21 cellular contexts compared by ENCODE assay signal in genomic region chr17:58936295-58936694, GRCh38.
DNase-seq lines count a peak whose midpoint lies in the region; ATAC-seq and TF ChIP-seq lines count a peak whose summit lies in the region.
"Had no signal": no experiment of that assay in that cellular context is flagged by ENCODE, and none has a peak within 500 bp of the region (broad histone marks: within the 10 kb centered on the region; RNA-seq: fewer than 3 reads in every experiment).

No MANE protein-coding gene starts in this region.

- no peaks in the 10 kb centered on the region for H3K9me3 Mint-ChIP-seq in activated CD8-positive, alpha-beta memory T cell treated with anti-CD3 and anti-CD28 coated beads, Interleukin-2, amount 10 ng/mL, durations not matched to agents 7 days and 5 days (ENCODE audit: low read depth)
- no peaks in the 10 kb centered on the region for H3K9me3 Mint-ChIP-seq in CD8-positive, alpha-beta memory T cell
- H3K9me3 Mint-ChIP-seq: CD4-positive, CD25-positive, alpha-beta regulatory T cell; CD8-positive, alpha-beta T cell had no signal

- H3K4me1 Mint-ChIP-seq in activated CD8-positive, alpha-beta memory T cell treated with anti-CD3 and anti-CD28 coated beads, Interleukin-2, amount 10 ng/mL, durations not matched to agents 7 days and 5 days = no peaks in the 10 kb centered on the region
- no peaks in the 10 kb centered on the region for H3K4me1 Mint-ChIP-seq in CD8-positive, alpha-beta memory T cell
- H3K4me1 Mint-ChIP-seq: B cell; CD4-positive, CD25-positive, alpha-beta regulatory T cell had no signal

- intact Hi-C loops in A673 (cut with micrococcal nuclease; ENCODE audit: unreplicated experiment) = no loop called here

- H3K27me3 ChIP-seq in A673 (replicated peaks; ENCODE audit: insufficient read depth, low read depth, low read length, poor library complexity) = no peaks in the 10 kb centered on the region
- no peaks in the 10 kb centered on the region for H3K27me3 ChIP-seq in CD8-positive, alpha-beta memory T cell (ENCODE audit: insufficient read depth, low read length, poor library complexity, severe bottlenecking)
- H3K27me3 ChIP-seq: BLaER1 had no signal

- no peak overlapping the region for H3K4me3 ChIP-seq in A673 (ENCODE audit: low read depth, low read length, poor library complexity, severe bottlenecking)
- no peak overlapping the region for H3K4me3 ChIP-seq in CD8-positive, alpha-beta memory T cell (ENCODE audit: low read length)
- H3K4me3 ChIP-seq: A549, BLaER1, GM12878, HAP-1 had no signal

- no peaks in the 10 kb centered on the region for H3K9me3 ChIP-seq in A673 (ENCODE audit: low read depth, low read length, poor library complexity, severe bottlenecking)
- H3K9me3 ChIP-seq in CD8-positive, alpha-beta memory T cell (ENCODE audit: low read length) = no peaks in the 10 kb centered on the region
- H3K9me3 ChIP-seq: A549, BLaER1, HAP-1 had no signal

- ATAC-seq in GM18870 (IDR thresholded peaks at IDR 0.05; ENCODE audit: unreplicated experiment) = no peak
- no peak for ATAC-seq in activated CD8-positive, alpha-beta memory T cell treated with anti-CD3 and anti-CD28 coated beads, Interleukin-2, amount 10 ng/mL, durations not matched to agents 7 days and 5 days
- ATAC-seq: A549; CD8-positive, alpha-beta T cell; GM12878 had no signal

- CTCF ChIA-PET in A673 (lab: Charles Lee) = no interaction called here
- CTCF ChIA-PET in activated CD8-positive, alpha-beta memory T cell treated with anti-CD3 and anti-CD28 coated beads, Interleukin-2, amount 10 ng/mL, durations not matched to agents 7 days and 5 days (lab: Charles Lee) = no interaction called here
- CTCF ChIA-PET in CD8-positive, alpha-beta memory T cell (lab: Charles Lee) = no interaction called here

- DNase-seq in A673 (ENCODE audit: low spot score) (peak; percentile 57), NCI-H69 (lab: John Stamatoyannopoulos, UW) (peak; percentile 25), caudate nucleus (lab: John Stamatoyannopoulos, UW) (peak in 37 of 61 donors; percentile 1 to 89 (median 21)), putamen (ENCODE audit: low spot score) (peak; percentile 80)
- no peak for DNase-seq in activated CD8-positive, alpha-beta memory T cell treated with anti-CD3 and anti-CD28 coated beads, Interleukin-2, amount 10 ng/mL, durations not matched to agents 7 days and 5 days
- no peak for DNase-seq in CD8-positive, alpha-beta memory T cell
- DNase-seq: 8988T; CD4-positive, CD25-positive, alpha-beta regulatory T cell; CD8-positive, alpha-beta T cell; DMS 273 treated with DMSO at 0.1 percent for 48 hours; DMS79; EL; GDM1; GOT3 had no signal

- peaks cover 7% of the 10 kb centered on the region for H3K27me3 Mint-ChIP-seq in activated CD8-positive, alpha-beta memory T cell treated with anti-CD3 and anti-CD28 coated beads, Interleukin-2, amount 10 ng/mL, durations not matched to agents 7 days and 5 days
- peaks cover 3 to 11% of the 10 kb centered on the region in 2 donors for H3K27me3 Mint-ChIP-seq in CD8-positive, alpha-beta memory T cell
- H3K27me3 Mint-ChIP-seq: B cell had no signal

- no peak overlapping the region for H3K27ac Mint-ChIP-seq in activated CD8-positive, alpha-beta memory T cell treated with anti-CD3 and anti-CD28 coated beads, Interleukin-2, amount 10 ng/mL, durations not matched to agents 7 days and 5 days
- H3K27ac Mint-ChIP-seq in CD8-positive, alpha-beta memory T cell = no peak overlapping the region
- H3K27ac Mint-ChIP-seq: B cell; CD4-positive, CD25-positive, alpha-beta regulatory T cell; CD8-positive, alpha-beta T cell had no signal

- H3K36me3 Mint-ChIP-seq in activated CD8-positive, alpha-beta memory T cell treated with anti-CD3 and anti-CD28 coated beads, Interleukin-2, amount 10 ng/mL, durations not matched to agents 7 days and 5 days = no peaks in the 10 kb centered on the region
- no peaks in the 10 kb centered on the region for H3K36me3 Mint-ChIP-seq in CD8-positive, alpha-beta memory T cell
- H3K36me3 Mint-ChIP-seq: CD4-positive, CD25-positive, alpha-beta regulatory T cell; CD8-positive, alpha-beta T cell had no signal

- no TSS peak for BruUV-seq in A673 (replicated peaks; lab: Mats Ljungman, UMichigan)

- H3K36me3 ChIP-seq in A673 (ENCODE audit: insufficient read depth, low read length, poor library complexity, severe bottlenecking) = no peaks in the 10 kb centered on the region
- no peaks in the 10 kb centered on the region for H3K36me3 ChIP-seq in CD8-positive, alpha-beta memory T cell (ENCODE audit: insufficient read depth, low read length)
- H3K36me3 ChIP-seq: BLaER1, HAP-1 had no signal

- no peak overlapping the region for H3K27ac ChIP-seq in A673 (ENCODE audit: low read depth, low read length, poor library complexity, severe bottlenecking)
- no peak overlapping the region for H3K27ac ChIP-seq in caudate nucleus (ENCODE audit: low read depth, low read length)
- no peak overlapping the region for H3K27ac ChIP-seq in CD8-positive, alpha-beta memory T cell (ENCODE audit: low read depth, low read length)
- H3K27ac ChIP-seq: A549, BLaER1, C4-2B had no signal

- peaks cover 7% of the 10 kb centered on the region for H3K4me1 ChIP-seq in A673 (ENCODE audit: insufficient read depth, low read length, poor library complexity, severe bottlenecking)
- H3K4me1 ChIP-seq in CD8-positive, alpha-beta memory T cell (ENCODE audit: insufficient read depth, low read length) = no peaks in the 10 kb centered on the region
- H3K4me1 ChIP-seq: A549, BLaER1, HAP-1 had no signal

- POLR2A ChIA-PET in A673 (lab: Charles Lee; ENCODE audit: low non-redundant PET) = no interaction called here
- POLR2A ChIA-PET in CD8-positive, alpha-beta memory T cell (lab: Charles Lee) = interaction anchor here (0.6 kb wide), 1 partner anchor 11 kb away, joined by 3 read pairs; no protein-coding TSS in a partner anchor

- H3K4me3 Mint-ChIP-seq in activated CD8-positive, alpha-beta memory T cell treated with anti-CD3 and anti-CD28 coated beads, Interleukin-2, amount 10 ng/mL, durations not matched to agents 7 days and 5 days = no peak overlapping the region
- no peak overlapping the region for H3K4me3 Mint-ChIP-seq in CD8-positive, alpha-beta memory T cell
- H3K4me3 Mint-ChIP-seq: B cell; CD4-positive, CD25-positive, alpha-beta regulatory T cell; CD8-positive, alpha-beta T cell had no signal

- TF ChIP-seq CTCF in A673 (conservative IDR thresholded peaks at IDR 0.05; ENCODE audit: low read depth, low read length) = no peak

Comparison
In these comparisons a context has a peak if more than half of its experiments do, and no peak if none do; other contexts are left out.
1. DNase-seq: peak in A673 (single experiment), NCI-H69 (single experiment), caudate nucleus (37 of 61) and putamen (single experiment); none in activated CD8-positive, alpha-beta memory T cell treated with anti-CD3 and anti-CD28 coated beads, Interleukin-2, amount 10 ng/mL, durations not matched to agents 7 days and 5 days (single experiment) and CD8-positive, alpha-beta memory T cell (0 of 5).